ENCODE assay signal across 24 cellular contexts in the genomic region with DNA sequence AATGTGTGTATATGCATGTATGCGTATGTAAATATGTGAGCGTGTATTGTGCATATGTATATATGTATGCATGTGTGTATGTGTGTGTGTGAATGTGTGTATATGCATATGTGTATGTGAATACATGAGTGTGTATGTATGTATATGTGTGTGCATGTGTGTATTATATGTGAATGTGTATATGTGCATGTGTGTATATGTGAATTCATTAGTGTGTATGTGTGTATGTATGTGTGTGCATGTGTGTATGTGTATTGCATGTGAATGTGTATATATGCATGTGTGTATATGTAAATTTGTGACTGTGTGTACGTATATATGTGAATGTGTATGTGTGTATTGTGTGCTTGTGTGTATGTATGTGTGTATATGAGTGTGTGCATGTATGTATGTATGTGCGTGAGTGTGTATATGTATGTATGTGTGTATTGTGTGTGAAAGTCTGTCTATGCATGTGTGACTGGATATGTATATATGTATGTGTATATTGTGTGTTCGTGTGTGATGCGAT.
"Had no signal": no experiment of that assay in that cellular context is flagged by ENCODE, and none has a peak within 500 bp of the region (broad histone marks: within the 10 kb centered on the region; RNA-seq: fewer than 3 reads in every experiment).

No MANE protein-coding gene starts in this region.

- H3K9ac ChIP-seq: neural progenitor cell, parathyroid adenoma had no signal

- H3K4me1 ChIP-seq: parathyroid adenoma, psoas muscle, sigmoid colon, stomach, thyroid gland, tibial nerve, upper lobe of left lung, uterus had no signal

- DNase-seq: naive thymus-derived CD4-positive, alpha-beta T cell; natural killer cell; occipital lobe; ovary; posterior cingulate gyrus; psoas muscle; right cardiac atrium; sigmoid colon; small intestine; stimulated activated CD4-positive, alpha-beta T cell treated with anti-CD3 and anti-CD28 coated beads, Interleukin-15, amount 100 ng/mL, for 24 hours; stimulated activated CD4-positive, alpha-beta T cell treated with anti-CD3 and anti-CD28 coated beads, Interleukin-2, amount 100 ng/mL, for 24 hours; stimulated activated CD4-positive, alpha-beta T cell treated with anti-CD3 and anti-CD28 coated beads, Interleukin-2, amount 100 ng/mL, for 48 hours; stimulated activated CD4-positive, alpha-beta T cell treated with anti-CD3 and anti-CD28 coated beads, Interleukin-4, amount 100 ng/mL, for 24 hours; stimulated activated naive B cell treated with anti-CD40 and anti-IgM and Interleukin-4, amounts not matched to agents 10 μg/mL and 1 μg/mL and 100 μg/mL, for 72 hours; stimulated activated naive CD4-positive, alpha-beta T cell treated with Interleukin-2 at 50 U/mL for 16 hours; stomach; thyroid gland; upper lobe of left lung; uterus had no signal

- FAIRE-seq: small intestine had no signal

- H3K27ac ChIP-seq: neural progenitor cell, ovary, parathyroid adenoma, psoas muscle, sigmoid colon, stomach, thoracic aorta, thyroid gland, tibial nerve, upper lobe of left lung, uterus had no signal

- H3K9me3 ChIP-seq: ovary, psoas muscle, sigmoid colon, thoracic aorta, thyroid gland, tibial nerve, upper lobe of left lung, uterus had no signal

- H3K79me2 ChIP-seq: parathyroid adenoma had no signal

- ATAC-seq: psoas muscle; right cardiac atrium; stimulated activated effector memory CD8-positive, alpha-beta T cell treated with anti-CD3 and anti-CD28 coated beads, Interleukin-12 subunit alpha, Interleukin-12 subunit beta, amount 100 ng/mL, for 72 hours; stimulated activated naive B cell treated with anti-CD40 and anti-IgM and Interleukin-4, amounts not matched to agents 10 μg/mL and 1 μg/mL and 100 μg/mL, for 72 hours had no signal

- H3K36me3 ChIP-seq: neural progenitor cell, ovary, sigmoid colon, stomach, thoracic aorta, thyroid gland, tibial nerve, upper lobe of left lung, uterus had no signal

- H3K27me3 ChIP-seq: neural progenitor cell, ovary, sigmoid colon, stomach, thyroid gland, tibial nerve, upper lobe of left lung, uterus had no signal

- H3K4me2 ChIP-seq: neural progenitor cell had no signal

- H3K4me3 ChIP-seq: neural progenitor cell, ovary, psoas muscle, sigmoid colon, stomach, thoracic aorta, thyroid gland, tibial nerve, upper lobe of left lung, uterus had no signal

- H2AFZ ChIP-seq: neural progenitor cell, parathyroid adenoma had no signal
